ENCODE assay signal across 10 cellular contexts in the genomic region with DNA sequence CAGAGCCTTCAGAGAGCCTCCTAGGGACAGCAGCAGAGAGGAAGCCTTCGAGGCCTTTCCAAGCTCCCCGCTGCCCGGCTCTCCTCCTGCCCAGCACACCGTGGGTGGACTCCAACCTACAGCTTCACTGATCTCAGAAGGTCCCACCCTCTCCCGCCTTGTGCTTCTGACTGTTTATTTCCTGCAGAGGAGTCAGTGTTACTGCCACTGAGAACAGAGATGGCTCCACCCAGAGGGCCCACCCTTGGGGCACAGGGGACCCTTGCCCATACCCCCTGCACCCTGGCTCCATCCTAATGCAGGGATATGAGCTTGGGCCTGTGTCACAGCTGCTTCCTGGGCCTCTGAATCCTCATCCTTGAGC. TPM values are rescaled to one million over a fixed set of nuclear protein-coding genes. Genes with fewer than 3 reads are reported as not detected.
DNase-seq lines count a peak whose midpoint lies in the region; ATAC-seq, FAIRE-seq and TF ChIP-seq lines count a peak whose summit lies in the region.
"Had no signal": no experiment of that assay in that cellular context is flagged by ENCODE, and none has a peak within 500 bp of the region (broad histone marks: within the 10 kb centered on the region; RNA-seq: fewer than 3 reads in every experiment).

No MANE protein-coding gene starts in this region.

- H4K91ac ChIP-seq in neuronal stem cell (ENCODE audit: low read depth, low read length, poor library complexity) = no peak overlapping the region

- H3K79me1 ChIP-seq in neuronal stem cell (ENCODE audit: low read depth, low read length) = no peaks in the 10 kb centered on the region

- H2BK5ac ChIP-seq in neuronal stem cell (ENCODE audit: low read length) = peak overlapping the region; percentile 92

- H3K9me3 ChIP-seq in A549 = no peaks in the 10 kb centered on the region
- H3K9me3 ChIP-seq in SK-N-SH = no peaks in the 10 kb centered on the region
- no peaks in the 10 kb centered on the region for H3K9me3 ChIP-seq in neuronal stem cell (replicated peaks in 1 of 2; ENCODE audit: control insufficient read depth in 2 of 2, insufficient read depth in 1 of 2, low read depth in 1 of 2, low read length in 2 of 2)

- H3F3A ChIP-seq in SK-N-SH (replicated peaks; ENCODE audit: insufficient read depth) (peaks cover 3% of the 10 kb centered on the region), GM23338 (replicated peaks; ENCODE audit: low read depth) (no peaks in the 10 kb centered on the region)

- no peak overlapping the region for H3K4me3 ChIP-seq in A549
- H3K4me3 ChIP-seq in SK-N-SH (ENCODE audit: low read depth in 2 of 2, low read length in 1 of 2) = no peak overlapping the region
- H3K4me3 ChIP-seq in coronary artery = no peak overlapping the region
- peak overlapping the region in 1 of 2 donors; percentile 25 for H3K4me3 ChIP-seq in neuronal stem cell (ENCODE audit: low read length in 2 of 2)
- H3K4me3 ChIP-seq in GM23338 = no peak overlapping the region

- CTCF ChIA-PET in A549 (lab: Yijun Ruan, JAX) = interaction anchor here (0.7 to 1.8 kb wide), 6 partner anchors 15 to 136 kb away, joined by 3 to 4 read pairs (median 4); no protein-coding TSS in a partner anchor
- CTCF ChIA-PET in SK-N-SH (lab: Yijun Ruan, JAX) = interaction anchor here (0.8 to 6.7 kb wide), 7 partner anchors 14 to 77 kb away, joined by 3 to 34 read pairs (median 4); no protein-coding TSS in a partner anchor

- no peak overlapping the region for H3K4ac ChIP-seq in neuronal stem cell (ENCODE audit: low read length)

- peak overlapping the region; percentile 61 for H2BK120ac ChIP-seq in neuronal stem cell (ENCODE audit: low read depth, low read length)

- no peaks in the 10 kb centered on the region for H3K27me3 ChIP-seq in SK-N-SH (ENCODE audit: insufficient read depth)
- peaks cover 0 to 12% (median 0%) of the 10 kb centered on the region in 3 experiments for H3K27me3 ChIP-seq in neuronal stem cell (ENCODE audit: control insufficient read depth in 3 of 3, insufficient read depth in 3 of 3, low read depth in 1 of 3, low read length in 3 of 3)
- H3K27me3 ChIP-seq in GM23338 (ENCODE audit: insufficient read depth) = no peaks in the 10 kb centered on the region

- peak overlapping the region; percentile 89 for H3K18ac ChIP-seq in neuronal stem cell (ENCODE audit: low read length)

- H3K27me3 Mint-ChIP-seq in GM23338 (ENCODE audit: insufficient read depth, low read depth, poor library complexity) = peaks cover 18% of the 10 kb centered on the region

- H3K27ac Mint-ChIP-seq in GM23338 = no peak overlapping the region

- TF ChIP-seq EP300 in A549 (IDR thresholded peaks at IDR 0.05) (no peak), SK-N-SH (IDR thresholded peaks at IDR 0.05; ENCODE audit: borderline replicate concordance in 1 of 2, low read depth in 1 of 2, low read length in 1 of 2) (no peak)

- no peak overlapping the region for H3K14ac ChIP-seq in neuronal stem cell (ENCODE audit: low read length)

- peak overlapping the region; percentile 86; the same call in 1 of the 2 replicates for H2AFZ ChIP-seq in SK-N-SH (ENCODE audit: low read depth)
- H2AFZ ChIP-seq in neuronal stem cell (ENCODE audit: low read length) = peak overlapping the region; percentile 84
- H2AFZ ChIP-seq in GM23338 = no peak overlapping the region

- no peak overlapping the region for H3K23ac ChIP-seq in neuronal stem cell (ENCODE audit: low read depth, low read length, poor library complexity)

- H2AK5ac ChIP-seq in neuronal stem cell (ENCODE audit: low read depth, low read length) = peak overlapping the region; percentile 94

- H4K20me1 ChIP-seq in SK-N-SH (ENCODE audit: insufficient read depth) (no peaks in the 10 kb centered on the region), GM23338 (replicated peaks; ENCODE audit: insufficient read depth) (no peaks in the 10 kb centered on the region)

- H3K36me3 Mint-ChIP-seq in GM23338 (ENCODE audit: low read depth) = no peaks in the 10 kb centered on the region

- ATAC-seq in A549 (peak; percentile 1 to 22; a peak in 3 of 6 replicates), GM23338 (no peak), GM21526 (IDR thresholded peaks at IDR 0.05; ENCODE audit: low FRiP score, unreplicated experiment) (no peak)

- TF ChIP-seq POLR2A in A549 (IDR thresholded peaks at IDR 0.05; ENCODE audit: low read length) = no peak

- H4K8ac ChIP-seq in neuronal stem cell (ENCODE audit: low read depth, low read length) = no peak overlapping the region

- peak overlapping the region; percentile 85 for H2BK12ac ChIP-seq in neuronal stem cell (ENCODE audit: low read length)

- peaks cover 78% of the 10 kb centered on the region for H3K4me1 ChIP-seq in A549
- peaks cover 28 to 39% of the 10 kb centered on the region in 2 experiments for H3K4me1 ChIP-seq in SK-N-SH (ENCODE audit: control insufficient read depth in 1 of 2, insufficient read depth in 2 of 2, low read depth in 1 of 2, low read length in 1 of 2)
- H3K4me1 ChIP-seq in neuronal stem cell (ENCODE audit: control insufficient read depth in 2 of 2, insufficient read depth in 1 of 2, low read depth in 1 of 2, low read length in 2 of 2) = peaks cover 33 to 53% of the 10 kb centered on the region in 2 donors
- peaks cover 14% of the 10 kb centered on the region for H3K4me1 ChIP-seq in GM23338 (ENCODE audit: insufficient read depth)

- H3K4me1 Mint-ChIP-seq in GM23338 = peaks cover 54% of the 10 kb centered on the region

- H3K36me3 ChIP-seq in SK-N-SH (replicated peaks in 1 of 2; ENCODE audit: control insufficient read depth in 1 of 2, insufficient read depth in 2 of 2, low read length in 1 of 2) (no peaks in the 10 kb centered on the region), neuronal stem cell (replicated peaks in 1 of 2; ENCODE audit: control insufficient read depth in 2 of 2, insufficient read depth in 2 of 2, low read length in 2 of 2) (no peaks in the 10 kb centered on the region), GM23338 (ENCODE audit: insufficient read depth) (no peaks in the 10 kb centered on the region)

- H2BK15ac ChIP-seq in neuronal stem cell (ENCODE audit: low read length) = peak overlapping the region; percentile 90

- H3K9me2 ChIP-seq in SK-N-SH = no peaks in the 10 kb centered on the region
- H3K9me2 ChIP-seq in GM23338 (ENCODE audit: insufficient read depth) = no peaks in the 10 kb centered on the region

- TF ChIP-seq RAD21 in A549 (conservative IDR thresholded peaks at IDR 0.05 in 1 of 2, IDR thresholded peaks at IDR 0.05 in 1 of 2) = no peak
- no peak for TF ChIP-seq RAD21 in SK-N-SH (IDR thresholded peaks at IDR 0.05; ENCODE audit: low read length)

- TF ChIP-seq CTCF in A549 (IDR thresholded peaks at IDR 0.05) (no peak), SK-N-SH (IDR thresholded peaks at IDR 0.05) (no peak), coronary artery (IDR thresholded peaks at IDR 0.05) (no peak), GM23338 (conservative IDR thresholded peaks at IDR 0.05; ENCODE audit: low read depth in 2 of 2) (no peak)

- no peaks in the 10 kb centered on the region for H3K9me3 Mint-ChIP-seq in GM23338

- H3K9ac ChIP-seq in SK-N-SH = peak overlapping the region; percentile 76
- no peak overlapping the region for H3K9ac ChIP-seq in neuronal stem cell (ENCODE audit: low read depth, low read length, poor library complexity)

- WGBS in A549 (ENCODE audit: missing lambda C conversion rate) = 95% methylated on average over 5 of the region's 5 CpGs
- 92% methylated on average over 5 of the region's 5 CpGs for WGBS in SK-N-SH (ENCODE audit: low lambda C conversion rate)
- WGBS in neuronal stem cell (ENCODE audit: extremely low coverage in 2 of 2, insufficient read length in 2 of 2, insufficient replicate concordance in 1 of 2), 2 donors = no CpG with 5 or more reads among the region's 5 CpGs

- POLR2A ChIA-PET in A549 (lab: Yijun Ruan, JAX) = interaction anchor here (1.4 to 13.2 kb wide), 2 partner anchors 26 to 52 kb away, joined by 7 to 130 read pairs; a partner anchor contains a TSS
- POLR2A ChIA-PET in SK-N-SH (lab: Yijun Ruan, JAX) = interaction anchor here (0.7 to 13.7 kb wide), 8 partner anchors 10 to 57 kb away, joined by 3 to 166 read pairs (median 8); a partner anchor contains a TSS

- no peak overlapping the region for H3K4me3 Mint-ChIP-seq in GM23338

- H3K79me2 ChIP-seq in SK-N-SH (ENCODE audit: insufficient read depth) = no peaks in the 10 kb centered on the region
- H3K79me2 ChIP-seq in GM23338 (replicated peaks; ENCODE audit: insufficient read depth) = no peaks in the 10 kb centered on the region

- H3K4me2 ChIP-seq in A549 = peak overlapping the region; percentile 84
- peak overlapping the region; percentile 69 for H3K4me2 ChIP-seq in SK-N-SH
- no peak overlapping the region for H3K4me2 ChIP-seq in neuronal stem cell (ENCODE audit: insufficient read depth, low read length, poor library complexity, severe bottlenecking)
- no peak overlapping the region for H3K4me2 ChIP-seq in GM23338

- no peak for FAIRE-seq in A549 (lab: Jason Lieb, UNC)
- FAIRE-seq: keratinocyte had no signal

- no peak for DNase-seq in A549 (ENCODE audit: low read depth in 1 of 2, low spot score in 1 of 2)
- peak; percentile 59 for DNase-seq in SK-N-SH
- DNase-seq in coronary artery (ENCODE audit: low spot score) = no peak
- DNase-seq in neuronal stem cell (ENCODE audit: low spot score) = no peak
- no peak for DNase-seq in GM23338 (ENCODE audit: low spot score)
- no peak for DNase-seq in NCI-H446 (lab: John Stamatoyannopoulos, UW)
- no peak for DNase-seq in NCI-H1105 treated with DMSO at 0.1 percent for 48 hours (lab: John Stamatoyannopoulos, UW)
- DNase-seq: DND-41 had no signal

- H3K27ac ChIP-seq in A549 = peak overlapping the region; percentile 87 to 92
- peak overlapping the region; percentile 80 to 96 for H3K27ac ChIP-seq in SK-N-SH (ENCODE audit: low read depth in 2 of 2, low read length in 1 of 2)
- H3K27ac ChIP-seq in coronary artery = peak overlapping the region; percentile 73 to 84
- no peak overlapping the region for H3K27ac ChIP-seq in neuronal stem cell (replicated peaks; ENCODE audit: low read length)
- no peak overlapping the region for H3K27ac ChIP-seq in GM23338 (ENCODE audit: low read depth)

TF ChIP-seq in A549, 52 proteins besides CTCF, POLR2A, EP300 and RAD21 (continues in another document):
- TF ChIP-seq MYC (IDR thresholded peaks at IDR 0.05; ENCODE audit: borderline replicate concordance, low read length) = no peak

TF ChIP-seq in GM23338, 12 proteins besides CTCF, POLR2A, EP300 and RAD21:
- no peak for TF ChIP-seq JUNB (IDR thresholded peaks at IDR 0.05; ENCODE audit: unreplicated experiment)

RNA-seq across cellular contexts. Expression of a gene that starts 52.8 kb away (rescaled TPM):
- polyA plus RNA-seq in A549 (2011; rRNA removed) (101 and 133 TPM in 2 replicates), A549 (2017; fragmentation: RNase III; extraction: RNeasy Plus Mini Kit Qiagen cat#74134 plus additional on column Dnase treatment) (77.9 to 111 TPM (median 103 TPM) in 3 replicates), SK-N-SH (2012; rRNA removed) (19.3 and 21.8 TPM in 2 replicates), GM23338 (2016; fragmentation: Nextera tagmentation; extraction: Ambion mirVana) (41.2 and 46.9 TPM in 2 replicates)
- polyA plus RNA-seq in A549 (2012; cell fraction: cytosol; rRNA removed) = 39.6 and 55.5 TPM in 2 replicates
- 57.4 and 64.7 TPM in 2 replicates for polyA plus RNA-seq in A549 (2012; cell fraction: nucleus; rRNA removed)
- 172 and 195 TPM in 2 replicates for polyA minus RNA-seq in A549 (2011; rRNA and poly(A)+ RNA removed)
- 18.3 and 22.8 TPM in 2 replicates for polyA plus RNA-seq in SK-N-SH (2012; cell fraction: cytosol; rRNA removed)
- 14.2 and 22.7 TPM in 2 replicates for polyA plus RNA-seq in SK-N-SH (2012; cell fraction: nucleus; rRNA removed)
- 44.9 TPM for polyA plus RNA-seq in neuronal stem cell (2013, experiment 1 of 2)
- polyA plus RNA-seq in neuronal stem cell (2013, experiment 2 of 2) = 45.0 TPM
- total RNA-seq in GM23338 (2014; rRNA removed; shearing (Covaris generic)) = 12.1 and 15.3 TPM in 2 replicates

Comparison
In these comparisons a context has a peak if more than half of its experiments do, and no peak if none do; other contexts are left out.
1. ATAC-seq: peak in A549 (2 of 2); none in GM23338 (single experiment) and GM21526 (single experiment).
2. H3K27ac ChIP-seq: peak in A549 (2 of 2), SK-N-SH (2 of 2) and coronary artery (2 of 2); none in neuronal stem cell (single experiment) and GM23338 (single experiment).
3. H3K4me2 ChIP-seq: peak in A549 (single experiment) and SK-N-SH (single experiment); none in neuronal stem cell (single experiment) and GM23338 (single experiment).